In genomic region chr10:114607358-114607998, GRCh38 we compare ENCODE assay signal across 19 cellular contexts. TPM values are rescaled to one million over a fixed set of nuclear protein-coding genes. Genes with fewer than 3 reads are reported as not detected.
DNase-seq lines count a peak whose midpoint lies in the region; FAIRE-seq and TF ChIP-seq lines count a peak whose summit lies in the region.
"Had no signal": no experiment of that assay in that cellular context is flagged by ENCODE, and none has a peak within 500 bp of the region (broad histone marks: within the 10 kb centered on the region; RNA-seq: fewer than 3 reads in every experiment).

No MANE protein-coding gene starts in this region.

- H3K4me1 ChIP-seq in left ventricle myocardium inferior (peaks cover 100% of the 10 kb centered on the region), kidney (ENCODE audit: control insufficient read depth in 1 of 2, insufficient read depth in 1 of 2, low read depth in 1 of 2, low read length in 2 of 2) (peaks cover 24 to 26% of the 10 kb centered on the region in 2 donors), vagina (peaks cover 23% of the 10 kb centered on the region)

- H3K27me3 ChIP-seq in left ventricle myocardium inferior (ENCODE audit: low read depth), result no peaks in the 10 kb centered on the region
- H3K27me3 ChIP-seq in vagina, result no peaks in the 10 kb centered on the region
- H3K27me3 ChIP-seq: colonic mucosa had no signal

- TF ChIP-seq CTCF in left ventricle myocardium inferior (IDR thresholded peaks at IDR 0.05; ENCODE audit: borderline replicate concordance) (no peak), epithelial cell of esophagus (IDR thresholded peaks at IDR 0.05; ENCODE audit: insufficient read depth, low read depth, low read length, missing control alignments) (no peak), kidney (IDR thresholded peaks at IDR 0.05; ENCODE audit: borderline replicate concordance, extremely low read depth, insufficient read depth) (no peak), vagina (IDR thresholded peaks at IDR 0.05) (no peak)

- no peak for TF ChIP-seq POLR2A in vagina (IDR thresholded peaks at IDR 0.05)

- no peaks in the 10 kb centered on the region for H3K9me3 ChIP-seq in left ventricle myocardium inferior (replicated peaks)
- no peaks in the 10 kb centered on the region for H3K9me3 ChIP-seq in kidney (ENCODE audit: control insufficient read depth in 1 of 2, low read length in 2 of 2)
- no peaks in the 10 kb centered on the region for H3K9me3 ChIP-seq in vagina
- H3K9me3 ChIP-seq: colonic mucosa had no signal

- no peak for FAIRE-seq in kidney (lab: Jason Lieb, UNC)

- H3K36me3 ChIP-seq in left ventricle myocardium inferior, result no peaks in the 10 kb centered on the region
- no peaks in the 10 kb centered on the region for H3K36me3 ChIP-seq in kidney (ENCODE audit: control insufficient read depth in 1 of 2, insufficient read depth in 2 of 2, low read length in 2 of 2)
- H3K36me3 ChIP-seq in vagina, result no peaks in the 10 kb centered on the region
- H3K36me3 ChIP-seq: colonic mucosa, WERI-Rb-1 had no signal

- DNase-seq in left ventricle myocardium inferior (no peak), cardiac septum (ENCODE audit: low spot score) (no peak), epithelial cell of esophagus (ENCODE audit: low read depth) (peak; percentile 30), kidney (no peak), vagina (ENCODE audit: extremely low spot score in 2 of 2) (no peak), NCI-H526 (lab: John Stamatoyannopoulos, UW) (no peak), cortex of kidney (lab: John Stamatoyannopoulos, UW) (no peak), GOT3 (lab: John Stamatoyannopoulos, UW) (no peak)
- DNase-seq: activated CD8-positive, alpha-beta memory T cell treated with anti-CD3 and anti-CD28 coated beads for 24 hours; CD4-positive, alpha-beta memory T cell; colonic mucosa; DND-41; erythroblast; natural killer cell; NCI-H774; stimulated activated naive CD8-positive, alpha-beta T cell treated with anti-CD3 and anti-CD28 coated beads, Interleukin-15, amount 100 ng/mL, for 72 hours; T-helper 1 cell; WERI-Rb-1 had no signal

- H3K27ac ChIP-seq in left ventricle myocardium inferior (replicated peaks) (peak overlapping the region; percentile 78), kidney (ENCODE audit: low read depth in 2 of 2, low read length in 2 of 2) (peak overlapping the region; percentile 51 to 54), vagina (peak overlapping the region; percentile 63)
- H3K27ac ChIP-seq: colonic mucosa, WERI-Rb-1 had no signal

- H3K4me3 ChIP-seq in left ventricle myocardium inferior (no peak overlapping the region), epithelial cell of esophagus (ENCODE audit: low read length) (no peak overlapping the region), kidney (ENCODE audit: low read length in 2 of 2) (no peak overlapping the region), vagina (no peak overlapping the region)
- H3K4me3 ChIP-seq: colonic mucosa, lung had no signal

- no peak overlapping the region for H3K9ac ChIP-seq in kidney (ENCODE audit: low read length in 2 of 2)

- intact Hi-C loops in left ventricle myocardium inferior (cut with micrococcal nuclease) (no loop called here), cardiac septum (cut with DNase I) (no loop called here), kidney (cut with DNase I) (no loop called here), vagina (cut with DNase I) (no loop called here)

RNA-seq across cellular contexts. Expression of gene ABLIM1, which starts 50.6 kb away (rescaled TPM):
- total RNA-seq in left ventricle myocardium inferior (674 TPM), cardiac septum (473 TPM), kidney (158 TPM), vagina (176 TPM)
- 32.3 TPM for polyA plus RNA-seq in kidney (ENCODE audit: insufficient read depth, low read depth, low replicate concordance)
